ENCODE assay signal across 8 cellular contexts in the genomic region with DNA sequence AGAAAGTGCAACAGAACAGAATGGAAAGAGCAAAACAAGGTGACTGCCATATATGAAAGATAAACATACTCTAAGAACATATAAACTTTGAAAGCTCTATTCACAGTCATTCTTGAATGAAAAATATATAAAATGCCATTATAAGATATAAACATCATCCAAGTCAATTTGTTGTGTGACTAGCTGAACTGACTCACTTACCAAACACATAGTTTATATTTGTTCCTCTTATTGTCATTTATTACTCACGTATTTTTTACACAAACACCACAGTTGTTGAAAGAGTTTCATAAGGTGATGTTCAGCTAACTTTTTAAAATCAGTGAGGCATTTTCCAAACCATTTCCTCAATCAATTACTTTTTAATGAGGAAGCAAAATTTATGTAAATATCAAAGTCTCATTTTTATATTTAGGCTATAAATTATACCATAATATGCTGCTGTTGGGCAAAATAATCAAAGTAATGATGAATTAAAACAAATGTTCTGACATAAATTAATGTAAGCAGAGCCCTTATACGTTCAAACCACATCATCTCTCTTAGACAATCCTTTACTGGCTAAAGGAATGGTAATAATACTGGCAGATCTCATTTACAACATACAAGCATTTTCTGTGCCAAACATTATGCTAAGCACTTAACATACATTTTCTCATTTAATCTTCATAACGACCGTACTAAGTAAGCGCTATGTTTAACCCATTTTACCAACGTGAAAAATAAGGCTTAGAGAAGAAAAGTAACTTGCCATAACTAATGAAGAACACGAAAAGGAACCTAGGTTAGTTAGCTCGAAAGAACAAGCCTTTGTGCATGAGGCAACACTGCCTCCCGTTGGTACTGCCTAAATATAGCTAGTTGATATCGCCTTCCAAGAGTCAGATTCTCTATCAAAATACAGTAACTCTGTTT. TPM values are rescaled to one million over a fixed set of nuclear protein-coding genes. Genes with fewer than 3 reads are reported as not detected.
DNase-seq lines count a peak whose midpoint lies in the region; TF ChIP-seq lines count a peak whose summit lies in the region.

No MANE protein-coding gene starts in this region.

- H3K27ac ChIP-seq in neural progenitor cell, result peak overlapping the region; percentile 95

- POLR2A ChIA-PET in HEK293T (lab: Yijun Ruan, JAX), result no interaction called here

- no peaks in the 10 kb centered on the region for H4K20me1 ChIP-seq in neural progenitor cell (ENCODE audit: low read depth)

- H3K36me3 ChIP-seq in neural progenitor cell, result no peaks in the 10 kb centered on the region

- no peak overlapping the region for H3K4me3 ChIP-seq in neural progenitor cell

- no peak overlapping the region for H3K27ac Mint-ChIP-seq in endothelial cell (ENCODE audit: unreplicated experiment)
- H3K27ac Mint-ChIP-seq in neural progenitor cell, result no peak overlapping the region

- peaks cover 18% of the 10 kb centered on the region for H3F3A ChIP-seq in neural progenitor cell (ENCODE audit: low read depth)

- no peaks in the 10 kb centered on the region for H3K79me2 ChIP-seq in neural progenitor cell (ENCODE audit: low read depth)

- H3K27me3 Mint-ChIP-seq in endothelial cell (ENCODE audit: unreplicated experiment) (no peaks in the 10 kb centered on the region), neural progenitor cell (ENCODE audit: insufficient read depth, low read depth) (no peaks in the 10 kb centered on the region)

- H3K4me1 Mint-ChIP-seq in endothelial cell (ENCODE audit: unreplicated experiment), result no peaks in the 10 kb centered on the region
- peaks cover 41% of the 10 kb centered on the region for H3K4me1 Mint-ChIP-seq in neural progenitor cell

- no peak overlapping the region for H2AFZ ChIP-seq in neural progenitor cell (replicated peaks)

- DNase-seq in SIG-M5 treated with dmso at 0.1 percent for 504 hours (lab: John Stamatoyannopoulos, UW; ENCODE audit: unreplicated experiment) (peak; percentile 48), SIG-M5 (lab: John Stamatoyannopoulos, UW) (no peak), HEK293T (ENCODE audit: extremely low spot score) (peak; percentile 18), NCI-H1105 treated with DMSO at 0.1 percent for 48 hours (lab: John Stamatoyannopoulos, UW) (peak; percentile 50), endothelial cell (ENCODE audit: low spot score) (peak; percentile 33), neural progenitor cell (ENCODE audit: low spot score) (peak; percentile 76), SW 1271 (lab: John Stamatoyannopoulos, UW) (no peak)
- peak; percentile 57 to 65 for DNase-seq in activated CD4-positive, alpha-beta T cell treated with anti-CD3 and anti-CD28 coated beads for 4 hours

- no peak overlapping the region for H3K9ac ChIP-seq in neural progenitor cell

- H3K9me3 Mint-ChIP-seq in endothelial cell (ENCODE audit: unreplicated experiment) (no peaks in the 10 kb centered on the region), neural progenitor cell (no peaks in the 10 kb centered on the region)

- H3K9me3 ChIP-seq in neural progenitor cell (ENCODE audit: low read depth), result no peaks in the 10 kb centered on the region

- H3K4me1 ChIP-seq in neural progenitor cell, result peaks cover 62% of the 10 kb centered on the region

- no peaks in the 10 kb centered on the region for H3K27me3 ChIP-seq in neural progenitor cell

- peak overlapping the region; percentile 77 for H3K4me2 ChIP-seq in neural progenitor cell

- CTCF ChIA-PET in HEK293T (lab: Yijun Ruan, JAX), result interaction anchor here (1.1 kb wide), 1 partner anchor 21 kb away, joined by 3 read pairs; no protein-coding TSS in a partner anchor

- TF ChIP-seq CTCF in endothelial cell (IDR thresholded peaks at IDR 0.05; ENCODE audit: unreplicated experiment) (no peak), neural progenitor cell (IDR thresholded peaks at IDR 0.05) (peak; percentile 84)

- H3K4me3 Mint-ChIP-seq in endothelial cell (ENCODE audit: unreplicated experiment) (no peak overlapping the region), neural progenitor cell (no peak overlapping the region)

- no peaks in the 10 kb centered on the region for H3K36me3 Mint-ChIP-seq in endothelial cell (ENCODE audit: low read depth, unreplicated experiment)
- H3K36me3 Mint-ChIP-seq in neural progenitor cell, result peaks cover 5% of the 10 kb centered on the region

TF ChIP-seq in HEK293T, 16 proteins besides CTCF, POLR2A, EP300 and RAD21:
- TF ChIP-seq, protein P1, sequence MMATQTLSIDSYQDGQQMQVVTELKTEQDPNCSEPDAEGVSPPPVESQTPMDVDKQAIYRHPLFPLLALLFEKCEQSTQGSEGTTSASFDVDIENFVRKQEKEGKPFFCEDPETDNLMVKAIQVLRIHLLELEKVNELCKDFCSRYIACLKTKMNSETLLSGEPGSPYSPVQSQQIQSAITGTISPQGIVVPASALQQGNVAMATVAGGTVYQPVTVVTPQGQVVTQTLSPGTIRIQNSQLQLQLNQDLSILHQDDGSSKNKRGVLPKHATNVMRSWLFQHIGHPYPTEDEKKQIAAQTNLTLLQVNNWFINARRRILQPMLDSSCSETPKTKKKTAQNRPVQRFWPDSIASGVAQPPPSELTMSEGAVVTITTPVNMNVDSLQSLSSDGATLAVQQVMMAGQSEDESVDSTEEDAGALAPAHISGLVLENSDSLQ (IDR thresholded peaks at IDR 0.05), result no peak
- TF ChIP-seq FOXK2 (IDR thresholded peaks at IDR 0.05), result no peak
- TF ChIP-seq FOXA1 (IDR thresholded peaks at IDR 0.05), result no peak
- TF ChIP-seq NFRKB (IDR thresholded peaks at IDR 0.05), result no peak
- TF ChIP-seq TARDBP (IDR thresholded peaks at IDR 0.05), result no peak
- no peak for TF ChIP-seq CTBP1 (IDR thresholded peaks at IDR 0.05; ENCODE audit: borderline replicate concordance)
- no peak for TF ChIP-seq L3MBTL2 (conservative IDR thresholded peaks at IDR 0.05)
- TF ChIP-seq LEF1 (IDR thresholded peaks at IDR 0.05; ENCODE audit: borderline replicate concordance), result no peak

RNA-seq across cellular contexts. Expression of gene LRRN3, which starts 7.3 kb away (rescaled TPM):
- total RNA-seq in endothelial cell (ENCODE audit: unreplicated experiment), result not detected
- 1.7 and 2.4 TPM in 2 replicates for total RNA-seq in neural progenitor cell (ENCODE audit: low replicate concordance)

Comparison
In these comparisons a context has a peak if more than half of its experiments do, and no peak if none do; other contexts are left out.
1. DNase-seq: peak in SIG-M5 treated with dmso at 0.1 percent for 504 hours (single experiment), HEK293T (single experiment), NCI-H1105 treated with DMSO at 0.1 percent for 48 hours (single experiment), activated CD4-positive, alpha-beta T cell treated with anti-CD3 and anti-CD28 coated beads for 4 hours (2 of 2), endothelial cell (single experiment) and neural progenitor cell (single experiment); none in SIG-M5 (single experiment) and SW 1271 (0 of 2).